ENCODE assay signal across 17 cellular contexts in the genomic region with DNA sequence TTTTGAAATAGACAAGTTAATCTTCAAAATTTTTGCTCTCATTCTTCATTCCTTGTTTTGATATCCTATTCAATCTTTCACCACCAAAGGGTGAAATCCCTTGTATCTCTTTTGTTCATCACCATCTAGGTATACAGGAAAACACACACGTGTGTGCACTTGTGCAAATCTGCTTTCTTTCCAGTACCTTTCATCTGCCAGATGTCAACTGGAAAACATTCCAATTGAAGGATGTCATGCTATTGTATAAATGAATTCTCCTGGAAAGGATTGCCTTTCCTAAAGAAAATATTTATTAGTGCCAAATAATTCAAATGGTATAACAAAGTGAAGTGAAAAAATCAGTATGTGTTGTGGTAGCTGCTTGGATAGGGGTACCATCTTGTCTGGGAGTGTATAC.
"Had no signal": no experiment of that assay in that cellular context is flagged by ENCODE, and none has a peak within 500 bp of the region (broad histone marks: within the 10 kb centered on the region; RNA-seq: fewer than 3 reads in every experiment).

No MANE protein-coding gene starts in this region.

- H3K27ac ChIP-seq: brain microvascular endothelial cell, thyroid gland, WERI-Rb-1 had no signal

- H3K4me1 ChIP-seq: thyroid gland had no signal

- H3K27me3 ChIP-seq: brain microvascular endothelial cell, thyroid gland had no signal

- H3K4me1 Mint-ChIP-seq: immature natural killer cell, memory B cell had no signal

- H3K4me3 ChIP-seq: thyroid gland had no signal

- DNase-seq: activated CD4-positive, alpha-beta T cell treated with anti-CD3 and anti-CD28 coated beads, Interleukin-2, amount 50 U/mL, for 48 hours; amygdala; brain microvascular endothelial cell; cortex of kidney; effector CD8-positive, alpha-beta T cell; immature natural killer cell; occipital lobe; posterior cingulate gyrus; stimulated activated CD4-positive, alpha-beta T cell treated with anti-CD3 and anti-CD28 coated beads, Interleukin-12 subunit alpha, Interleukin-12 subunit beta, amount 100 ng/mL, for 4 hours; stimulated activated CD4-positive, alpha-beta T cell treated with anti-CD3 and anti-CD28 coated beads, Interleukin-1b, Interleukin-23, amount 100 ng/mL, for 48 hours; stimulated activated naive CD4-positive, alpha-beta T cell treated with Interleukin-2 at 50 U/mL for 16 hours; T-helper 2 cell; thyroid gland; WERI-Rb-1 had no signal

- H3K27ac Mint-ChIP-seq: activated naive CD8-positive, alpha-beta T cell; activated T-helper 1 cell treated with anti-CD3 and anti-CD28 coated beads, Interleukin-12 subunit alpha, Interleukin-12 subunit beta, Interleukin-2, Interleukin-4 antibody, amounts not matched to agents 30 ng/mL and 10 ng/mL and 1 ng/mL, durations not matched to agents 14 hours and 24 hours and 36 hours; immature natural killer cell; memory B cell had no signal

- H3K4me3 Mint-ChIP-seq: activated naive CD8-positive, alpha-beta T cell; activated T-helper 1 cell treated with anti-CD3 and anti-CD28 coated beads, Interleukin-12 subunit alpha, Interleukin-12 subunit beta, Interleukin-2, Interleukin-4 antibody, amounts not matched to agents 30 ng/mL and 10 ng/mL and 1 ng/mL, durations not matched to agents 14 hours and 24 hours and 36 hours; immature natural killer cell; memory B cell had no signal

- H3K36me3 Mint-ChIP-seq: activated naive CD8-positive, alpha-beta T cell; memory B cell had no signal

- H3K27me3 Mint-ChIP-seq: activated naive CD8-positive, alpha-beta T cell had no signal
